Comparison of ENCODE assay signal across 8 cellular contexts in genomic region chr1:10943991-10944730, GRCh38.
DNase-seq lines count a peak whose midpoint lies in the region; ATAC-seq, FAIRE-seq and TF ChIP-seq lines count a peak whose summit lies in the region.

No MANE protein-coding gene starts in this region.

- H3K4me3 ChIP-seq in esophagus muscularis mucosa: peak overlapping the region; percentile 39 to 54 (median 44)

- H3K27ac ChIP-seq in esophagus muscularis mucosa (replicated peaks in 1 of 4): no peak overlapping the region

- TF ChIP-seq POLR2A in esophagus muscularis mucosa (IDR thresholded peaks at IDR 0.05; ENCODE audit: low read depth): no peak

- H3K4me1 ChIP-seq in esophagus muscularis mucosa: peaks cover 10 to 30% (median 24%) of the 10 kb centered on the region in 4 donors

- H3K27me3 ChIP-seq in esophagus muscularis mucosa: peaks cover 0 to 11% (median 0%) of the 10 kb centered on the region in 4 donors

- peak; percentile 28 for DNase-seq in EL
- DNase-seq in NCI-H69 (lab: John Stamatoyannopoulos, UW): peak; percentile 94
- no peak for DNase-seq in esophagus muscularis mucosa (ENCODE audit: extremely low spot score)
- no peak for DNase-seq in sciatic nerve (ENCODE audit: low spot score)
- no peak for DNase-seq in AML-193 (lab: John Stamatoyannopoulos, UW)
- DNase-seq in activated CD4-positive, alpha-beta T cell treated with anti-CD3 and anti-CD28 coated beads for 4 hours: no peak
- no peak for DNase-seq in HTR-8/SVneo (ENCODE audit: insufficient read length, low spot score)

- FAIRE-seq in HTR-8/SVneo (lab: Jason Lieb, UNC): no peak

- ATAC-seq in sciatic nerve (peak; percentile 24), GM19328 (IDR thresholded peaks at IDR 0.05; ENCODE audit: unreplicated experiment) (no peak)

- intact Hi-C loops in esophagus muscularis mucosa (cut with DNase I): no loop called here
- intact Hi-C loops in sciatic nerve (cut with DNase I): loop anchor here (10.0 kb wide), 1 partner anchor 449 kb away; no protein-coding TSS in a partner anchor

- no peaks in the 10 kb centered on the region for H3K36me3 ChIP-seq in esophagus muscularis mucosa

- TF ChIP-seq EP300 in esophagus muscularis mucosa (IDR thresholded peaks at IDR 0.05): no peak

- H3K9me3 ChIP-seq in esophagus muscularis mucosa: no peaks in the 10 kb centered on the region

- 2% methylated on average over 22 of the region's 23 CpGs for WGBS in esophagus muscularis mucosa

- TF ChIP-seq CTCF in esophagus muscularis mucosa (IDR thresholded peaks at IDR 0.05): no peak

Comparison
In these comparisons a context has a peak if more than half of its experiments do, and no peak if none do; other contexts are left out.
1. DNase-seq: peak in EL (single experiment) and NCI-H69 (single experiment); none in esophagus muscularis mucosa (single experiment), sciatic nerve (single experiment), AML-193 (0 of 2), activated CD4-positive, alpha-beta T cell treated with anti-CD3 and anti-CD28 coated beads for 4 hours (0 of 2) and HTR-8/SVneo (single experiment).